In the genomic region with DNA sequence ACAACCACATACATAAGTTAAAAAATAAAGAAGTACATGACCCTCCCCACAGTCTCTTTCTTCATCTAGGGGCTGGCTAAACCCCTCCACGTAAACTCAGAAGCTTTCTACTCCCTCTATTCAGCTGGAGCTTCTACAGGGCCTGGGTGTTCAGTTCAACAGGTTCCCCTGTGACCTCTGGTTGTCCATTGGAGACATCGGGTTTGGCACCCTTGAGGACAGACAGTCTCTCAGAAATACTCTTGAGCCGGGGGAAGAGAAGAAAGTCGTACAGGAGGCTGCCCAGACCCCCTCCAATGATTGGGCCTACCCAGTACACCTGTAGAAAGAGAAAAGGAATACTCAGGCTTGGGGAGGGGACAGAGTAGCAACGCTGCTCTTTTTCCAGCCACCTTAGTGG, we compare ENCODE assay signal across 30 cellular contexts. TPM values are rescaled to one million over a fixed set of nuclear protein-coding genes. Genes with fewer than 3 reads are reported as not detected.
"Had no signal": no experiment of that assay in that cellular context is flagged by ENCODE, and none has a peak within 500 bp of the region (broad histone marks: within the 10 kb centered on the region; RNA-seq: fewer than 3 reads in every experiment).

No MANE protein-coding gene starts in this region.

- H3K4me1 ChIP-seq: right lobe of liver had no signal

- ATAC-seq: activated CD4-positive, alpha-beta T cell treated with anti-CD3 and anti-CD28 coated beads for 36 hours; activated T-cell treated with anti-CD3 and anti-CD28 coated beads, Interleukin-2, amount 50 U/mL, for 4 hours; body of pancreas; foreskin keratinocyte; left lobe of liver; lower lobe of right lung; right lobe of liver; SK-N-SH treated with all-trans-retinoic acid at 6 μM for 48 hours; T-cell; upper lobe of right lung had no signal

- H3K27ac ChIP-seq: body of pancreas, foreskin keratinocyte, lower lobe of right lung, parathyroid adenoma, right lobe of liver, upper lobe of right lung had no signal

- H3K4me3 ChIP-seq: body of pancreas, lower lobe of right lung, right lobe of liver, upper lobe of right lung had no signal

- H3K27ac Mint-ChIP-seq: activated naive CD4-positive, alpha-beta T cell treated with anti-CD3 and anti-CD28 coated beads, Interleukin-2, amount 10 ng/mL, durations not matched to agents 7 days and 5 days had no signal

- H3K9me3 Mint-ChIP-seq: activated B cell treated with CpG ODN at 0.5 μM for 24 hours; activated naive CD4-positive, alpha-beta T cell treated with anti-CD3 and anti-CD28 coated beads, Interleukin-2, amount 10 ng/mL, durations not matched to agents 7 days and 5 days; activated T-cell treated with anti-CD3 and anti-CD28 coated beads, Interleukin-2, amount 50 U/mL, for 4 hours; naive B cell; T-cell had no signal

- H3K36me3 ChIP-seq: lower lobe of right lung, right lobe of liver, upper lobe of right lung had no signal

- H3K27me3 Mint-ChIP-seq: activated B cell treated with CpG ODN at 0.5 μM for 24 hours; activated CD4-positive, alpha-beta T cell treated with anti-CD3 and anti-CD28 coated beads for 36 hours; naive B cell; T-cell had no signal

- H3K9me3 ChIP-seq: body of pancreas, lower lobe of right lung, right lobe of liver, upper lobe of right lung had no signal

- DNase-seq: activated B cell treated with CpG ODN at 0.5 μM for 24 hours; activated CD4-positive, alpha-beta T cell treated with anti-CD3 and anti-CD28 coated beads for 36 hours; activated CD4-positive, alpha-beta T cell treated with anti-CD3 and anti-CD28 coated beads, Interleukin-2, amount 50 U/mL, for 4 hours; activated CD8-positive, alpha-beta memory T cell treated with anti-CD3 and anti-CD28 coated beads, Interleukin-2, amount 50 U/mL, for 48 hours; activated naive CD4-positive, alpha-beta T cell treated with anti-CD3 and anti-CD28 coated beads, Interleukin-2, amount 10 ng/mL, durations not matched to agents 7 days and 5 days; activated T-cell treated with anti-CD3 and anti-CD28 coated beads, Interleukin-2, amount 50 U/mL, for 4 hours; anterior cingulate cortex; body of pancreas; dermis blood vessel endothelial cell; effector CD8-positive, alpha-beta T cell; erythroblast; foreskin keratinocyte; kidney; lower lobe of right lung; mesendoderm; naive B cell; right lobe of liver; small intestine; stimulated activated CD4-positive, alpha-beta T cell treated with anti-CD3 and anti-CD28 coated beads, Interleukin-2, amount 100 ng/mL, for 24 hours; stimulated activated naive CD4-positive, alpha-beta T cell; T-cell; upper lobe of right lung had no signal

- H3K27me3 ChIP-seq: body of pancreas, foreskin keratinocyte, right lobe of liver, upper lobe of right lung had no signal

- H3K36me3 Mint-ChIP-seq: naive B cell, T-cell had no signal

- H3K4me3 Mint-ChIP-seq: activated B cell treated with CpG ODN at 0.5 μM for 24 hours; activated CD4-positive, alpha-beta T cell treated with anti-CD3 and anti-CD28 coated beads for 36 hours had no signal

RNA-seq across cellular contexts. Expression of a gene that starts 3.3 kb away (rescaled TPM):
- total RNA-seq: activated B cell treated with CpG ODN at 0.5 μM for 24 hours; activated CD4-positive, alpha-beta T cell treated with anti-CD3 and anti-CD28 coated beads for 36 hours; activated CD8-positive, alpha-beta memory T cell treated with anti-CD3 and anti-CD28 coated beads for 36 hours; body of pancreas; chondrocyte; dermis blood vessel endothelial cell; foreskin keratinocyte; glomerular endothelial cell; kidney; lower lobe of right lung; mucosa of gallbladder; subcutaneous adipose tissue; T-cell; upper lobe of right lung had no signal
- polyA plus RNA-seq: foreskin keratinocyte had no signal
